ENCODE assay signal across 8 cellular contexts in genomic region chr1:35505911-35506798, GRCh38. TPM values are rescaled to one million over a fixed set of nuclear protein-coding genes. Genes with fewer than 3 reads are reported as not detected.
A peak's percentile ranks its signal among the peaks of the same experiment; 100 is the strongest.
DNase-seq lines count a peak whose midpoint lies in the region; ATAC-seq and TF ChIP-seq lines count a peak whose summit lies in the region.
"Had no signal": no experiment of that assay in that cellular context is flagged by ENCODE, and none has a peak within 500 bp of the region (broad histone marks: within the 10 kb centered on the region; RNA-seq: fewer than 3 reads in every experiment).

No MANE protein-coding gene starts in this region.

- no peaks in the 10 kb centered on the region for H3K9me3 ChIP-seq in suprapubic skin
- H3K9me3 ChIP-seq: uterus had no signal

- CTCF ChIA-PET in MCF 10A (lab: Yijun Ruan, JAX) = interaction anchor here (2.7 kb wide), 1 partner anchor 54 kb away, joined by 7 read pairs; no protein-coding TSS in a partner anchor

- no peak overlapping the region for H3K4me3 ChIP-seq in suprapubic skin
- H3K4me3 ChIP-seq: uterus had no signal

- intact Hi-C loops in MCF 10A (cut with micrococcal nuclease) = no loop called here

- TF ChIP-seq EP300 in suprapubic skin (IDR thresholded peaks at IDR 0.05) = no peak

- no peaks in the 10 kb centered on the region for H3K27me3 ChIP-seq in suprapubic skin
- H3K27me3 ChIP-seq: uterus had no signal

- H3K36me3 Mint-ChIP-seq in MCF 10A (ENCODE audit: insufficient read depth, unreplicated experiment) = peaks cover 14% of the 10 kb centered on the region
- H3K36me3 Mint-ChIP-seq in naive thymus-derived CD8-positive, alpha-beta T cell = peaks cover 0 to 6% (median 5%) of the 10 kb centered on the region in 3 donors

- H3K27ac Mint-ChIP-seq in MCF 10A (ENCODE audit: low read depth, unreplicated experiment) = peak overlapping the region; percentile 25
- peak overlapping the region; percentile 75 to 96 (median 92) for H3K27ac Mint-ChIP-seq in naive thymus-derived CD8-positive, alpha-beta T cell

- TF ChIP-seq CTCF in GM12873 (IDR thresholded peaks at IDR 0.05; ENCODE audit: insufficient read depth, low read depth, low read length, missing control alignments) = peak; percentile 15
- TF ChIP-seq CTCF in MCF 10A (IDR thresholded peaks at IDR 0.05; ENCODE audit: unreplicated experiment) = no peak
- TF ChIP-seq CTCF in suprapubic skin (IDR thresholded peaks at IDR 0.05) = no peak

- no peaks in the 10 kb centered on the region for H3K9me3 Mint-ChIP-seq in MCF 10A (ENCODE audit: unreplicated experiment)
- H3K9me3 Mint-ChIP-seq in naive thymus-derived CD8-positive, alpha-beta T cell = no peaks in the 10 kb centered on the region

- no TSS peak for BruUV-seq in MCF 10A (replicated peaks; lab: Mats Ljungman, UMichigan)

- TF ChIP-seq POLR2A in suprapubic skin (IDR thresholded peaks at IDR 0.05) = no peak

- DNase-seq in T follicular helper cell (ENCODE audit: low read depth) = peak; percentile 24
- DNase-seq in MCF 10A (ENCODE audit: unreplicated experiment) = peak; percentile 76
- DNase-seq in naive thymus-derived CD8-positive, alpha-beta T cell = peak in 4 of 10 donors; percentile 8 to 68 (median 48)
- DNase-seq in suprapubic skin (ENCODE audit: low spot score in 2 of 2) = no peak

- no peaks in the 10 kb centered on the region for H3K36me3 ChIP-seq in suprapubic skin
- H3K36me3 ChIP-seq: uterus had no signal

- WGBS in suprapubic skin = 75% methylated on average over 4 of the region's 4 CpGs

- H3K27ac ChIP-seq in suprapubic skin = no peak overlapping the region
- H3K27ac ChIP-seq: uterus had no signal

- H3K4me3 Mint-ChIP-seq in MCF 10A (ENCODE audit: unreplicated experiment) = no peak overlapping the region
- H3K4me3 Mint-ChIP-seq in naive thymus-derived CD8-positive, alpha-beta T cell = peak overlapping the region; percentile 52 to 83 (median 75)

- H3K27me3 Mint-ChIP-seq in MCF 10A (ENCODE audit: insufficient read depth, unreplicated experiment) = no peaks in the 10 kb centered on the region
- H3K27me3 Mint-ChIP-seq in naive thymus-derived CD8-positive, alpha-beta T cell = no peaks in the 10 kb centered on the region

- ATAC-seq in HG02973 (IDR thresholded peaks at IDR 0.05; ENCODE audit: unreplicated experiment) = peak; percentile 40
- ATAC-seq in naive thymus-derived CD8-positive, alpha-beta T cell = peak; percentile 72 to 80
- ATAC-seq in GM21723 (IDR thresholded peaks at IDR 0.05; ENCODE audit: unreplicated experiment) = no peak

- POLR2A ChIA-PET in MCF 10A (lab: Yijun Ruan, JAX) = interaction anchor here (0.6 to 2.9 kb wide), 5 partner anchors 9 to 59 kb away, joined by 3 to 14 read pairs (median 3); partner anchors contain the start of genes KIAA0319L and NCDN
- POLR2A ChIA-PET in naive thymus-derived CD8-positive, alpha-beta T cell (lab: Charles Lee) = interaction anchor here (0.6 to 1.7 kb wide), 5 partner anchors 33 to 136 kb away, joined by 3 to 11 read pairs (median 6); partner anchors contain the start of genes KIAA0319L and NCDN

- peaks cover 30% of the 10 kb centered on the region for H3K4me1 ChIP-seq in suprapubic skin

- H3K4me1 Mint-ChIP-seq in MCF 10A (ENCODE audit: insufficient read depth, unreplicated experiment) = peaks cover 18% of the 10 kb centered on the region
- H3K4me1 Mint-ChIP-seq in naive thymus-derived CD8-positive, alpha-beta T cell = peaks cover 39 to 67% (median 64%) of the 10 kb centered on the region in 4 donors

RNA-seq across cellular contexts. Expression of gene KIAA0319L, which starts 51.0 kb away (rescaled TPM):
- total RNA-seq in MCF 10A (2022) (50.7 and 56.8 TPM in 2 replicates), suprapubic skin (100 to 1,000 TPM in 2 of 4 donors, 10 to 100 TPM in 2; 52.1 to 124 (median 83.5) TPM)
- 10 to 100 TPM; 70.9 to 71.1 TPM for total RNA-seq in naive thymus-derived CD8-positive, alpha-beta T cell
- polyA plus RNA-seq in naive thymus-derived CD8-positive, alpha-beta T cell = 10 to 100 TPM; 16.0 to 25.2 (median 21.9) TPM

RNA-seq across cellular contexts. Expression of gene NCDN, which starts 51.4 kb away (rescaled TPM):
- 31.4 and 31.5 TPM in 2 replicates for total RNA-seq in MCF 10A (2022)
- total RNA-seq in naive thymus-derived CD8-positive, alpha-beta T cell = 10 to 100 TPM; 25.0 to 25.6 TPM
- 10 to 100 TPM; 11.7 to 18.1 (median 16.6) TPM for polyA plus RNA-seq in naive thymus-derived CD8-positive, alpha-beta T cell
- total RNA-seq in suprapubic skin = 10 to 100 TPM; 14.1 to 26.2 (median 24.1) TPM

Comparison
In these comparisons a context has a peak if more than half of its experiments do, and no peak if none do; other contexts are left out.
1. DNase-seq: peak in T follicular helper cell (single experiment) and MCF 10A (single experiment); none in suprapubic skin (0 of 2).